1 cellular context compared by ENCODE assay signal in the genomic region with DNA sequence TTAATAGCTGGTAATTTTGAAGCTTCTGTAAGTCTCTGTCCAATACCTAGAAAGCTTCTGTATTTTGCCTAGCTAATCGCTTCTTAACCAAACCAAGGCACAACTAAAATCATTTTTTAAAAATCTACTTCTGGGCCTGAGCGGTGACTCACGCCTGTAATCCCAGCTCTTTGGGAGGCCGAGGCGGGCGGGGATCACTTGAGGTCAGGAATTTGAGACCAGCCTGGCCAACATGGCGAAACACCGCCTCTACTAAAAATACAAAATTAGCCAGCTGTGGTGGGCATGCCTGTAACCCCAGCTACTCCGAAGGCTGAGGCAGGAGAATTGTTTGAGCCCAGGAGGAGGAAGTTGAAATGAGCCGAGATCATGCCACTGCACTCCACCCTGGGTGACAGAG.
TF ChIP-seq lines count a peak whose summit lies in the region.

No MANE protein-coding gene starts in this region.

TF ChIP-seq in GM23338, 12 proteins besides CTCF, POLR2A, EP300 and RAD21:
- TF ChIP-seq, protein P1, sequence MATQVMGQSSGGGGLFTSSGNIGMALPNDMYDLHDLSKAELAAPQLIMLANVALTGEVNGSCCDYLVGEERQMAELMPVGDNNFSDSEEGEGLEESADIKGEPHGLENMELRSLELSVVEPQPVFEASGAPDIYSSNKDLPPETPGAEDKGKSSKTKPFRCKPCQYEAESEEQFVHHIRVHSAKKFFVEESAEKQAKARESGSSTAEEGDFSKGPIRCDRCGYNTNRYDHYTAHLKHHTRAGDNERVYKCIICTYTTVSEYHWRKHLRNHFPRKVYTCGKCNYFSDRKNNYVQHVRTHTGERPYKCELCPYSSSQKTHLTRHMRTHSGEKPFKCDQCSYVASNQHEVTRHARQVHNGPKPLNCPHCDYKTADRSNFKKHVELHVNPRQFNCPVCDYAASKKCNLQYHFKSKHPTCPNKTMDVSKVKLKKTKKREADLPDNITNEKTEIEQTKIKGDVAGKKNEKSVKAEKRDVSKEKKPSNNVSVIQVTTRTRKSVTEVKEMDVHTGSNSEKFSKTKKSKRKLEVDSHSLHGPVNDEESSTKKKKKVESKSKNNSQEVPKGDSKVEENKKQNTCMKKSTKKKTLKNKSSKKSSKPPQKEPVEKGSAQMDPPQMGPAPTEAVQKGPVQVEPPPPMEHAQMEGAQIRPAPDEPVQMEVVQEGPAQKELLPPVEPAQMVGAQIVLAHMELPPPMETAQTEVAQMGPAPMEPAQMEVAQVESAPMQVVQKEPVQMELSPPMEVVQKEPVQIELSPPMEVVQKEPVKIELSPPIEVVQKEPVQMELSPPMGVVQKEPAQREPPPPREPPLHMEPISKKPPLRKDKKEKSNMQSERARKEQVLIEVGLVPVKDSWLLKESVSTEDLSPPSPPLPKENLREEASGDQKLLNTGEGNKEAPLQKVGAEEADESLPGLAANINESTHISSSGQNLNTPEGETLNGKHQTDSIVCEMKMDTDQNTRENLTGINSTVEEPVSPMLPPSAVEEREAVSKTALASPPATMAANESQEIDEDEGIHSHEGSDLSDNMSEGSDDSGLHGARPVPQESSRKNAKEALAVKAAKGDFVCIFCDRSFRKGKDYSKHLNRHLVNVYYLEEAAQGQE (IDR thresholded peaks at IDR 0.05; ENCODE audit: unreplicated experiment) = no peak
- TF ChIP-seq EZH2 (IDR thresholded peaks at IDR 0.05; ENCODE audit: low read depth, unreplicated experiment) = no peak
- no peak for TF ChIP-seq ZNF331 (CRISPR knock-in tag; IDR thresholded peaks at IDR 0.05; ENCODE audit: low read depth)
- TF ChIP-seq STAT1 (IDR thresholded peaks at IDR 0.05; ENCODE audit: unreplicated experiment) = no peak
- TF ChIP-seq, protein P2, sequence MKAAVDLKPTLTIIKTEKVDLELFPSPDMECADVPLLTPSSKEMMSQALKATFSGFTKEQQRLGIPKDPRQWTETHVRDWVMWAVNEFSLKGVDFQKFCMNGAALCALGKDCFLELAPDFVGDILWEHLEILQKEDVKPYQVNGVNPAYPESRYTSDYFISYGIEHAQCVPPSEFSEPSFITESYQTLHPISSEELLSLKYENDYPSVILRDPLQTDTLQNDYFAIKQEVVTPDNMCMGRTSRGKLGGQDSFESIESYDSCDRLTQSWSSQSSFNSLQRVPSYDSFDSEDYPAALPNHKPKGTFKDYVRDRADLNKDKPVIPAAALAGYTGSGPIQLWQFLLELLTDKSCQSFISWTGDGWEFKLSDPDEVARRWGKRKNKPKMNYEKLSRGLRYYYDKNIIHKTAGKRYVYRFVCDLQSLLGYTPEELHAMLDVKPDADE (IDR thresholded peaks at IDR 0.05) = no peak
